Comparison of ENCODE assay signal across 2 cellular contexts in the genomic region with DNA sequence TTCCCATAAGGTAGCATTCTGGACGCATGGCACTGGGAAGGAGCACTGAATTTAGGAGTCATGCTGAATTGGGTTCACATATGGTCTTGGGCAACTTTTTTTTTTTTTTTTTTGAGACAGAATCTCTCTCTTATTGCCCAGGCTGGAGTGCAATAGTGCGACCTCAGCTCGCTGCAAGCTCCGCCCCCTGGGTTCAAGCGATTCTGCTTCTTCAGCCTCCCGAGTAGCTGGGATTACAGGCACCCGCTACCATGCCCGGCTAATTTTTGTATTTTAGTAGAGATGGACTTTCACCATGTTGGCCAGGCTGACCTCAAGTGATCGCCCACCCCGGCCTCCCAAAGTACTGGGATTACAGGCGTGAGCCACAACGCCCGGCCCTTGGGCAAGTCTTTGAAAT.
TF ChIP-seq lines count a peak whose summit lies in the region.

No MANE protein-coding gene starts in this region.

TF ChIP-seq in endothelial cell of umbilical vein, 7 proteins besides CTCF, POLR2A, EP300 and RAD21:
- TF ChIP-seq JUN (IDR thresholded peaks at IDR 0.05; ENCODE audit: borderline replicate concordance, insufficient read depth, insufficient read length, low read depth): no peak
- TF ChIP-seq EZH2 (IDR thresholded peaks at IDR 0.05; ENCODE audit: borderline replicate concordance, low read depth, low read length, severe bottlenecking): no peak
- TF ChIP-seq, protein P1, sequence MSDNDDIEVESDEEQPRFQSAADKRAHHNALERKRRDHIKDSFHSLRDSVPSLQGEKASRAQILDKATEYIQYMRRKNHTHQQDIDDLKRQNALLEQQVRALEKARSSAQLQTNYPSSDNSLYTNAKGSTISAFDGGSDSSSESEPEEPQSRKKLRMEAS (IDR thresholded peaks at IDR 0.05; ENCODE audit: insufficient read depth, insufficient read length): no peak
- no peak for TF ChIP-seq GATA2 (IDR thresholded peaks at IDR 0.05; ENCODE audit: insufficient read depth, insufficient read length, low read depth, low read length)
- TF ChIP-seq MYC (IDR thresholded peaks at IDR 0.05; ENCODE audit: low read depth, low read length): no peak
TF ChIP-seq in endothelial cell of umbilical vein: peak in this region for 0.

TF ChIP-seq in GM23338, 12 proteins besides CTCF, POLR2A, EP300 and RAD21:
- TF ChIP-seq, protein P2, sequence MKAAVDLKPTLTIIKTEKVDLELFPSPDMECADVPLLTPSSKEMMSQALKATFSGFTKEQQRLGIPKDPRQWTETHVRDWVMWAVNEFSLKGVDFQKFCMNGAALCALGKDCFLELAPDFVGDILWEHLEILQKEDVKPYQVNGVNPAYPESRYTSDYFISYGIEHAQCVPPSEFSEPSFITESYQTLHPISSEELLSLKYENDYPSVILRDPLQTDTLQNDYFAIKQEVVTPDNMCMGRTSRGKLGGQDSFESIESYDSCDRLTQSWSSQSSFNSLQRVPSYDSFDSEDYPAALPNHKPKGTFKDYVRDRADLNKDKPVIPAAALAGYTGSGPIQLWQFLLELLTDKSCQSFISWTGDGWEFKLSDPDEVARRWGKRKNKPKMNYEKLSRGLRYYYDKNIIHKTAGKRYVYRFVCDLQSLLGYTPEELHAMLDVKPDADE (IDR thresholded peaks at IDR 0.05): no peak
- TF ChIP-seq NANOG (IDR thresholded peaks at IDR 0.05; ENCODE audit: borderline replicate concordance) (no peak), EZH2phosphoT487 (IDR thresholded peaks at IDR 0.05; ENCODE audit: unreplicated experiment) (no peak), STAT1 (IDR thresholded peaks at IDR 0.05; ENCODE audit: unreplicated experiment) (no peak), ZNF114 (CRISPR knock-in tag; IDR thresholded peaks at IDR 0.05) (no peak), ZNF331 (CRISPR knock-in tag; IDR thresholded peaks at IDR 0.05; ENCODE audit: low read depth) (no peak), CREB1 (CRISPR knock-in tag; IDR thresholded peaks at IDR 0.05; ENCODE audit: low read depth) (no peak), EZH2 (IDR thresholded peaks at IDR 0.05; ENCODE audit: low read depth, unreplicated experiment) (no peak)
